ENCODE assay signal across 11 cellular contexts in genomic region chr5:72565519-72566289, GRCh38. TPM values are rescaled to one million over a fixed set of nuclear protein-coding genes. Genes with fewer than 3 reads are reported as not detected.
"Had no signal": no experiment of that assay in that cellular context is flagged by ENCODE, and none has a peak within 500 bp of the region (broad histone marks: within the 10 kb centered on the region; RNA-seq: fewer than 3 reads in every experiment).

No MANE protein-coding gene starts in this region.

- H3K4me2 ChIP-seq: KMS-11 had no signal

- H3K4me3 ChIP-seq: GM23248 had no signal

- H3K9ac ChIP-seq: GM23248, KMS-11 had no signal

- H3K27ac ChIP-seq: GM23248, KMS-11 had no signal

- H2AFZ ChIP-seq: GM23248 had no signal

- DNase-seq: GM23248, GOT3, H7, HCEC 1CT, HFFc6, Karpas-422, KBM-7 had no signal

- FAIRE-seq: HTR-8/SVneo had no signal

RNA-seq across cellular contexts. Expression of gene ZNF366, which starts 58.5 kb away (rescaled TPM):
- total RNA-seq: GM23248, H4, H7, HFFc6, HT-29 had no signal
- polyA plus RNA-seq: GM23248 had no signal
